8 cellular contexts compared by ENCODE assay signal in the genomic region with DNA sequence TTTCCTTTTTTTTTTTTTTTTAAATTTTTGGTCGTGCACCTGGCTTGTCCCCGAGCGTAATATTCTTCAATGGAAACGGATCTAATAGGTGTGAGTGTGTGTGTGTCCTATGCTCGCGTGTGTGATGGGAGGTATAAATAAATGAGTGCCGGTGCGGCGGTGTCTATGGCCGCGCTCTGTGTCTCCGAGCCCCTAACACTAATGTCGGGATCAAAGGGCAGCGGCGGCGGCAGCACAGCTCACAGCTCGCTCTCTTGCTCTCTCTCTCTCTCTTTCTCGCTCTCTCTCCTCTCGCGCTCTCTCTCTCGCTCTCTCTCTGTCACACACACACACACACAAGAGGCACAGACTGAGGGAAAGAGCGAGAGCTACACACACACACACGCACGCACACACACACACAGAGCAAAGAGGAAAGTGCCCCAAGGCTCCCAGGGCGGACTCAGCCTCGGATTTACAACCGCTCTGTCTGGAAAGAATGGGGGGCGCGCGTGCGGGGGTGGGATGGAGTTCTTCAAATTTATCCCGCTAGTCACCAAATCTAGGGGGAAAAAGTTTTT. TPM values are rescaled to one million over a fixed set of nuclear protein-coding genes. Genes with fewer than 3 reads are reported as not detected.
DNase-seq lines count a peak whose midpoint lies in the region; ATAC-seq and TF ChIP-seq lines count a peak whose summit lies in the region.

A gene with protein sequence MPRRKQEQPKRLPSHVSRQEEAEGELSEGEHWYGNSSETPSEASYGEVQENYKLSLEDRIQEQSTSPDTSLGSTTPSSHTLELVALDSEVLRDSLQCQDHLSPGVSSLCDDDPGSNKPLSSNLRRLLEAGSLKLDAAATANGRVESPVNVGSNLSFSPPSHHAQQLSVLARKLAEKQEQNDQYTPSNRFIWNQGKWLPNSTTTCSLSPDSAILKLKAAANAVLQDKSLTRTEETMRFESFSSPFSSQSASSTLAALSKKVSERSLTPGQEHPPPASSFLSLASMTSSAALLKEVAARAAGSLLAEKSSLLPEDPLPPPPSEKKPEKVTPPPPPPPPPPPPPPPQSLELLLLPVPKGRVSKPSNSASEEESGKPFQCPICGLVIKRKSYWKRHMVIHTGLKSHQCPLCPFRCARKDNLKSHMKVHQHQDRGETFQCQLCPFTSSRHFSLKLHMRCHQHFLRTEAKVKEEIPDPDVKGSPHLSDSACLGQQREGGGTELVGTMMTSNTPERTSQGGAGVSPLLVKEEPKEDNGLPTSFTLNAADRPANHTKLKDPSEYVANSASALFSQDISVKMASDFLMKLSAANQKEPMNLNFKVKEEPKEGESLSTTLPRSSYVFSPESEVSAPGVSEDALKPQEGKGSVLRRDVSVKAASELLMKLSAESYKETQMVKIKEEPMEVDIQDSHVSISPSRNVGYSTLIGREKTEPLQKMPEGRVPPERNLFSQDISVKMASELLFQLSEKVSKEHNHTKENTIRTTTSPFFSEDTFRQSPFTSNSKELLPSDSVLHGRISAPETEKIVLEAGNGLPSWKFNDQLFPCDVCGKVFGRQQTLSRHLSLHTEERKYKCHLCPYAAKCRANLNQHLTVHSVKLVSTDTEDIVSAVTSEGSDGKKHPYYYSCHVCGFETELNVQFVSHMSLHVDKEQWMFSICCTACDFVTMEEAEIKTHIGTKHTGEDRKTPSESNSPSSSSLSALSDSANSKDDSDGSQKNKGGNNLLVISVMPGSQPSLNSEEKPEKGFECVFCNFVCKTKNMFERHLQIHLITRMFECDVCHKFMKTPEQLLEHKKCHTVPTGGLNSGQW (minus strand): TSS at position 206 of the 560 bp plus-strand sequence. CDS start 416 bp downstream, outside the sequence.

- H3K27me3 Mint-ChIP-seq in brain, result peaks cover 11% of the 10 kb centered on the region

- peak within 1 kb of the TSS; percentile 67 for H3K4me2 ChIP-seq in MM.1S (ENCODE audit: low read depth, low read length)

- peaks cover 0 to 6% (median 0%) of the 10 kb centered on the region in 5 experiments for H3K9me3 Mint-ChIP-seq in brain

- peak within 1 kb of the TSS; percentile 97 to 99 (median 98) for H3K27ac Mint-ChIP-seq in brain

- TF ChIP-seq CTCF in MM.1S (IDR thresholded peaks at IDR 0.05; ENCODE audit: low read length) (no peak), brain (conservative IDR thresholded peaks at IDR 0.05) (no peak), gastrocnemius medialis (IDR thresholded peaks at IDR 0.05 in 4 of 5, conservative IDR thresholded peaks at IDR 0.05 in 1 of 5) (no peak)

- H3K27ac ChIP-seq in MM.1S (ENCODE audit: low read length) (peak within 1 kb of the TSS; percentile 29; the same call in 1 of the 2 replicates), gastrocnemius medialis (peak within 1 kb of the TSS; percentile 91 to 99 (median 94))

- DNase-seq in DMS79 (lab: John Stamatoyannopoulos, UW), result peak; percentile 11
- peak; percentile 44 for DNase-seq in MM.1S
- DNase-seq in T-helper 22 cell (ENCODE audit: low read depth), result peak; percentile 39
- peak; percentile 34 to 80 for DNase-seq in gastrocnemius medialis
- DNase-seq in GOT3 (lab: John Stamatoyannopoulos, UW), result no peak

- H3K27me3 ChIP-seq in MM.1S (replicated peaks; ENCODE audit: insufficient read depth, low read length) (peaks cover 19% of the 10 kb centered on the region), gastrocnemius medialis (no peaks in the 10 kb centered on the region)

- no peaks in the 10 kb centered on the region for H3K9me3 ChIP-seq in MM.1S (replicated peaks; ENCODE audit: insufficient read depth, low read length)
- no peaks in the 10 kb centered on the region for H3K9me3 ChIP-seq in gastrocnemius medialis

- ATAC-seq in GM21717 (IDR thresholded peaks at IDR 0.05; ENCODE audit: unreplicated experiment) (peak; percentile 29), gastrocnemius medialis (peak; percentile 33 to 35)

- in situ Hi-C loops in gastrocnemius medialis (cut with MboI; ENCODE audit: low sequenced_read_pairs in 4 of 4), result loop anchor here in 2 of 4 donors (10.0 to 25.0 kb wide), 2 partner anchors 201 to 204 kb away; no protein-coding TSS in a partner anchor

- H3K4me3 ChIP-seq in MM.1S (ENCODE audit: low read length), result peak within 1 kb of the TSS; percentile 78
- peak within 1 kb of the TSS; percentile 91 for H3K4me3 ChIP-seq in iPS-11a (ENCODE audit: low read depth, low read length)
- peak within 1 kb of the TSS; percentile 71 to 90 (median 84) for H3K4me3 ChIP-seq in gastrocnemius medialis

- no peaks in the 10 kb centered on the region for H3K9me2 ChIP-seq in MM.1S (replicated peaks; ENCODE audit: insufficient read depth, low read length)

- H3K4me3 Mint-ChIP-seq in brain, result peak within 1 kb of the TSS; percentile 89 to 99 (median 91)

- peaks cover 42% of the 10 kb centered on the region for H3F3A ChIP-seq in MM.1S (ENCODE audit: insufficient read depth, low read length)

- H3K36me3 Mint-ChIP-seq in brain, result no peaks in the 10 kb centered on the region

- peaks cover 37% of the 10 kb centered on the region for H3K4me1 Mint-ChIP-seq in brain

- TF ChIP-seq POLR2A in gastrocnemius medialis (IDR thresholded peaks at IDR 0.05), result peak; percentile 38 to 52

- H3K36me3 ChIP-seq in MM.1S (replicated peaks; ENCODE audit: insufficient read depth, low read length), result no peaks in the 10 kb centered on the region
- no peaks in the 10 kb centered on the region for H3K36me3 ChIP-seq in gastrocnemius medialis

- peaks cover 17% of the 10 kb centered on the region; the same call in 1 of the 2 replicates for H3K4me1 ChIP-seq in MM.1S (ENCODE audit: low read length)
- H3K4me1 ChIP-seq in gastrocnemius medialis, result peaks cover 19 to 29% of the 10 kb centered on the region in 2 donors

- H4K20me1 ChIP-seq in MM.1S (ENCODE audit: insufficient read depth, low read length), result no peaks in the 10 kb centered on the region

- H2AFZ ChIP-seq in MM.1S (ENCODE audit: low read length), result peak within 1 kb of the TSS; percentile 67

- peak within 1 kb of the TSS; percentile 65; the same call in 1 of the 2 replicates for H3K9ac ChIP-seq in MM.1S (ENCODE audit: low read length)

- H3K79me2 ChIP-seq in MM.1S (ENCODE audit: low read length), result peaks cover 15% of the 10 kb centered on the region

- intact Hi-C loops in gastrocnemius medialis (cut with DNase I; ENCODE audit: low total_unique reads), result loop anchor here (2.0 to 5.0 kb wide), 4 partner anchors 206 to 760 kb away; partner anchors contain the start of gene MMAA

RNA-seq across cellular contexts. Expression of the gene that starts here (rescaled TPM):
- 9.0 TPM for polyA plus RNA-seq in brain (ENCODE audit: insufficient read depth, low read depth, low replicate concordance)
- 10 to 100 TPM in 2 of 4 donors, 1 to 10 TPM in 2; 7.2 to 16.1 (median 10.9) TPM for total RNA-seq in gastrocnemius medialis
